Comparison of ENCODE assay signal across 23 cellular contexts in the genomic region with DNA sequence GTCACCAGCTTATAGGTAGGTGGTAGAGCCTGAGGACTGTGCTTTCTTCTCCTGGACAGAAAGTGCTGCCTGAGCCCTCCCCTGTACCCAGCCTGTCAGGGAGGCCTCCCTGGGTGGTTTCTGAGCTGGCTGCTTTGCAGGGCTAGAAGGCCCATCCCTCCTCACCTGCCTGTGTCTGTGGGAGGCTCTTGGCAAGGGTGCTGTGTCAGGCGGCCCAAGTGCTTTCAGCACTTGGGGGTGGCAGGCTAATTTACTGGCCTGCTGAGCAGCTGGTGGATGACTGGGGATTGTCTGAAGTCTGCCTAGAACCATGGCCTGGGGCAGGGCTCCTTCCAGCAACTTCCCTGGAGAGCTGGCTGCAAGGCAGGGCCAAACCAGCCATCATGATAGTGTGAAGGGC.
A peak's percentile ranks its signal among the peaks of the same experiment; 100 is the strongest.
DNase-seq lines count a peak whose midpoint lies in the region; ATAC-seq and TF ChIP-seq lines count a peak whose summit lies in the region.
"Had no signal": no experiment of that assay in that cellular context is flagged by ENCODE, and none has a peak within 500 bp of the region (broad histone marks: within the 10 kb centered on the region; RNA-seq: fewer than 3 reads in every experiment).

No MANE protein-coding gene starts in this region.

- H3K9me3 ChIP-seq in right cardiac atrium (ENCODE audit: control insufficient read depth, low read length), result no peaks in the 10 kb centered on the region
- no peaks in the 10 kb centered on the region for H3K9me3 ChIP-seq in upper lobe of right lung

- DNase-seq in NCI-H1092 (lab: John Stamatoyannopoulos, UW) (peak; percentile 32), NCI-H345 treated with DMSO at 0.1 percent for 48 hours (lab: John Stamatoyannopoulos, UW; ENCODE audit: unreplicated experiment) (peak; percentile 18), right cardiac atrium (peak; percentile 43 to 82 (median 72)), upper lobe of right lung (no peak), DMS153 (lab: John Stamatoyannopoulos, UW) (no peak), immature natural killer cell (no peak)
- DNase-seq: activated CD4-positive, alpha-beta T cell treated with anti-CD3 and anti-CD28 coated beads for 48 hours; activated T-cell treated with anti-CD3 and anti-CD28 coated beads, Interleukin-2, amount 50 U/mL, for 4 hours; CD4-positive, alpha-beta T cell; cerebellar nuclear complex; GDM1; glutamatergic neuron; GM23248; naive thymus-derived CD8-positive, alpha-beta T cell; NCI-H187 treated with DMSO at 0.1 percent for 48 hours; occipital lobe; stimulated activated CD4-positive, alpha-beta T cell treated with anti-CD3 and anti-CD28 coated beads, Interleukin-12 subunit alpha, Interleukin-12 subunit beta, amount 100 ng/mL, for 4 hours; stimulated activated CD4-positive, alpha-beta T cell treated with anti-CD3 and anti-CD28 coated beads, Interleukin-4, amount 100 ng/mL, for 24 hours; stimulated activated naive B cell treated with anti-CD40 and anti-IgM and Interleukin-4, amounts not matched to agents 10 μg/mL and 1 μg/mL and 100 μg/mL, for 72 hours; T-helper 17 cell had no signal

- H3K27me3 Mint-ChIP-seq in immature natural killer cell (ENCODE audit: low read depth in 3 of 3), result peaks cover 3 to 4% (median 3%) of the 10 kb centered on the region in 3 donors

- H3K4me3 ChIP-seq in right cardiac atrium (ENCODE audit: low read length), result no peak overlapping the region
- no peak overlapping the region for H3K4me3 ChIP-seq in upper lobe of right lung
- H3K4me3 ChIP-seq: GM23248 had no signal

- H3K36me3 ChIP-seq in upper lobe of right lung, result no peaks in the 10 kb centered on the region

- H3K4me1 Mint-ChIP-seq in immature natural killer cell, result no peaks in the 10 kb centered on the region
- H3K4me1 Mint-ChIP-seq: naive thymus-derived CD8-positive, alpha-beta T cell; stimulated activated naive B cell treated with anti-CD40 and anti-IgM and Interleukin-4, amounts not matched to agents 10 μg/mL and 1 μg/mL and 100 μg/mL, for 72 hours; T-helper 17 cell had no signal

- H3K27ac Mint-ChIP-seq in immature natural killer cell, result no peak overlapping the region
- H3K27ac Mint-ChIP-seq: CD4-positive, alpha-beta T cell; naive thymus-derived CD8-positive, alpha-beta T cell; stimulated activated naive B cell treated with anti-CD40 and anti-IgM and Interleukin-4, amounts not matched to agents 10 μg/mL and 1 μg/mL and 100 μg/mL, for 72 hours; T-helper 17 cell had no signal

- 74% methylated on average over 1 of the region's 1 CpG for WGBS in right cardiac atrium

- H3K9me3 Mint-ChIP-seq in immature natural killer cell, result no peaks in the 10 kb centered on the region
- H3K9me3 Mint-ChIP-seq: activated T-cell treated with anti-CD3 and anti-CD28 coated beads, Interleukin-2, amount 50 U/mL, for 4 hours; CD4-positive, alpha-beta T cell; naive thymus-derived CD8-positive, alpha-beta T cell had no signal

- peak; percentile 72 to 85 for ATAC-seq in right cardiac atrium
- peak; percentile 39 for ATAC-seq in upper lobe of right lung
- ATAC-seq in HG02870 (IDR thresholded peaks at IDR 0.05; ENCODE audit: unreplicated experiment), result no peak
- ATAC-seq: left lobe of liver; naive thymus-derived CD8-positive, alpha-beta T cell; stimulated activated naive B cell treated with anti-CD40 and anti-IgM and Interleukin-4, amounts not matched to agents 10 μg/mL and 1 μg/mL and 100 μg/mL, for 72 hours; T-helper 17 cell had no signal

- H3K27ac ChIP-seq in right cardiac atrium (ENCODE audit: low read length) (no peak overlapping the region), upper lobe of right lung (no peak overlapping the region)
- H3K27ac ChIP-seq: GM23248, KMS-11 had no signal

- H3K4me1 ChIP-seq in right cardiac atrium (ENCODE audit: control insufficient read depth, insufficient read depth, low read length) (peaks cover 19% of the 10 kb centered on the region), upper lobe of right lung (peaks cover 24% of the 10 kb centered on the region)

- intact Hi-C loops in right cardiac atrium (cut with DNase I) (loop anchor here in 3 of 4 donors (10.0 kb wide), 2 partner anchors 141 to 331 kb away; a partner anchor contains a TSS), upper lobe of right lung (cut with DNase I) (no loop called here)

- H3K36me3 Mint-ChIP-seq in immature natural killer cell, result no peaks in the 10 kb centered on the region
- H3K36me3 Mint-ChIP-seq: naive thymus-derived CD8-positive, alpha-beta T cell; stimulated activated naive B cell treated with anti-CD40 and anti-IgM and Interleukin-4, amounts not matched to agents 10 μg/mL and 1 μg/mL and 100 μg/mL, for 72 hours had no signal

- no peak overlapping the region for H3K4me3 Mint-ChIP-seq in immature natural killer cell
- H3K4me3 Mint-ChIP-seq: activated T-cell treated with anti-CD3 and anti-CD28 coated beads, Interleukin-2, amount 50 U/mL, for 4 hours; CD4-positive, alpha-beta T cell; naive thymus-derived CD8-positive, alpha-beta T cell; stimulated activated naive B cell treated with anti-CD40 and anti-IgM and Interleukin-4, amounts not matched to agents 10 μg/mL and 1 μg/mL and 100 μg/mL, for 72 hours; T-helper 17 cell had no signal

- no peaks in the 10 kb centered on the region for H3K27me3 ChIP-seq in right cardiac atrium (ENCODE audit: control insufficient read depth, insufficient read depth)
- H3K27me3 ChIP-seq in upper lobe of right lung, result no peaks in the 10 kb centered on the region

- TF ChIP-seq CTCF in upper lobe of right lung (IDR thresholded peaks at IDR 0.05), result no peak

Comparison
In these comparisons a context has a peak if more than half of its experiments do, and no peak if none do; other contexts are left out.
1. DNase-seq: peak in NCI-H1092 (single experiment), NCI-H345 treated with DMSO at 0.1 percent for 48 hours (single experiment) and right cardiac atrium (3 of 3); none in upper lobe of right lung (single experiment), DMS153 (single experiment) and immature natural killer cell (0 of 3).